ENCODE assay signal across 19 cellular contexts in genomic region chr5:78543292-78543691, GRCh38.
A peak's percentile ranks its signal among the peaks of the same experiment; 100 is the strongest.
DNase-seq lines count a peak whose midpoint lies in the region; ATAC-seq and TF ChIP-seq lines count a peak whose summit lies in the region.
"Had no signal": no experiment of that assay in that cellular context is flagged by ENCODE, and none has a peak within 500 bp of the region (broad histone marks: within the 10 kb centered on the region; RNA-seq: fewer than 3 reads in every experiment).

No MANE protein-coding gene starts in this region.

- H2AFZ ChIP-seq in mammary epithelial cell (ENCODE audit: low read depth, low read length) (no peak overlapping the region), neuronal stem cell (ENCODE audit: low read length) (no peak overlapping the region)

- no peak overlapping the region for H2BK15ac ChIP-seq in neuronal stem cell (ENCODE audit: low read length)

- TF ChIP-seq POLR2A in breast epithelium (IDR thresholded peaks at IDR 0.05) = no peak

- no peak for ATAC-seq in left lobe of liver
- ATAC-seq in stimulated activated naive CD8-positive, alpha-beta T cell treated with anti-CD3 and anti-CD28 coated beads, Interleukin-15, amount 100 ng/mL, for 72 hours = no peak
- ATAC-seq: PC-3 had no signal

- H3K9ac ChIP-seq in mammary epithelial cell (ENCODE audit: insufficient read depth, low read length) (no peak overlapping the region), endodermal cell (ENCODE audit: extremely low read depth, low read length, poor library complexity, severe bottlenecking) (no peak overlapping the region), neuronal stem cell (ENCODE audit: low read depth, low read length, poor library complexity) (no peak overlapping the region)

- H3K4me2 ChIP-seq in mammary epithelial cell (ENCODE audit: insufficient read depth, low read depth, low read length) = no peak overlapping the region
- no peak overlapping the region for H3K4me2 ChIP-seq in neuronal stem cell (ENCODE audit: insufficient read depth, low read length, poor library complexity, severe bottlenecking)

- no peaks in the 10 kb centered on the region for H3K27me3 Mint-ChIP-seq in endodermal cell (ENCODE audit: insufficient read depth)
- H3K27me3 Mint-ChIP-seq in stimulated activated naive CD8-positive, alpha-beta T cell treated with anti-CD3 and anti-CD28 coated beads, Interleukin-15, amount 100 ng/mL, for 72 hours = no peaks in the 10 kb centered on the region

- no peak overlapping the region for H4K8ac ChIP-seq in neuronal stem cell (ENCODE audit: low read depth, low read length)

- no peaks in the 10 kb centered on the region for H4K20me1 ChIP-seq in mammary epithelial cell (ENCODE audit: insufficient read depth, low read length)

- H2BK120ac ChIP-seq in neuronal stem cell (ENCODE audit: low read depth, low read length) = no peak overlapping the region

- peaks cover 33% of the 10 kb centered on the region for H3K79me2 ChIP-seq in mammary epithelial cell (ENCODE audit: insufficient read depth, low read length)

- no peaks in the 10 kb centered on the region for H3K9me3 ChIP-seq in breast epithelium
- H3K9me3 ChIP-seq in mammary epithelial cell (replicated peaks; ENCODE audit: insufficient read depth, low read length) = no peaks in the 10 kb centered on the region
- no peaks in the 10 kb centered on the region for H3K9me3 ChIP-seq in endodermal cell (ENCODE audit: control insufficient read depth, low read length)
- no peaks in the 10 kb centered on the region for H3K9me3 ChIP-seq in neuronal stem cell (replicated peaks in 1 of 2; ENCODE audit: control insufficient read depth in 2 of 2, insufficient read depth in 1 of 2, low read depth in 1 of 2, low read length in 2 of 2)

- TF ChIP-seq CTCF in breast epithelium (IDR thresholded peaks at IDR 0.05) (no peak), mammary epithelial cell (conservative IDR thresholded peaks at IDR 0.05 in 1 of 2, IDR thresholded peaks at IDR 0.05 in 1 of 2; ENCODE audit: extremely low read depth in 1 of 2, insufficient read depth in 1 of 2, low read depth in 1 of 2, low read length in 2 of 2) (no peak), endodermal cell (conservative IDR thresholded peaks at IDR 0.05) (no peak)

- peak overlapping the region; percentile 23 for H3K14ac ChIP-seq in neuronal stem cell (ENCODE audit: low read length)

- intact Hi-C loops in breast epithelium (cut with DNase I; ENCODE audit: low total_unique reads) = no loop called here
- intact Hi-C loops in mammary epithelial cell (cut with micrococcal nuclease) = no loop called here

- in situ Hi-C loops in mammary epithelial cell (cut with MboI; ENCODE audit: low sequenced_read_pairs in 2 of 2) = no loop called here

- no TSS peak for BruUV-seq in mammary epithelial cell (replicated peaks; lab: Mats Ljungman, UMichigan)

- no peaks in the 10 kb centered on the region for H3K79me1 ChIP-seq in neuronal stem cell (ENCODE audit: low read depth, low read length)

- H3K9me3 Mint-ChIP-seq in endodermal cell = no peaks in the 10 kb centered on the region
- no peaks in the 10 kb centered on the region for H3K9me3 Mint-ChIP-seq in stimulated activated naive CD8-positive, alpha-beta T cell treated with anti-CD3 and anti-CD28 coated beads, Interleukin-15, amount 100 ng/mL, for 72 hours
- H3K9me3 Mint-ChIP-seq: HFFc6 had no signal

- H3K4me1 Mint-ChIP-seq in endodermal cell = peaks cover 59% of the 10 kb centered on the region
- H3K4me1 Mint-ChIP-seq in stimulated activated naive CD8-positive, alpha-beta T cell treated with anti-CD3 and anti-CD28 coated beads, Interleukin-15, amount 100 ng/mL, for 72 hours = no peaks in the 10 kb centered on the region

- CTCF ChIA-PET in mammary epithelial cell (lab: Charles Lee; ENCODE audit: low non-redundant PET) = no interaction called here

- DNase-seq in breast epithelium (ENCODE audit: low spot score in 2 of 2) (no peak), mammary epithelial cell (no peak), endodermal cell (no peak), neuronal stem cell (ENCODE audit: low spot score) (no peak), ureter (ENCODE audit: low spot score) (peak; percentile 38), left lobe of liver (ENCODE audit: low spot score) (no peak), NCI-H146 treated with DMSO at 0.1 percent for 48 hours (lab: John Stamatoyannopoulos, UW; ENCODE audit: unreplicated experiment) (no peak)
- DNase-seq in stimulated activated naive CD8-positive, alpha-beta T cell treated with anti-CD3 and anti-CD28 coated beads, Interleukin-15, amount 100 ng/mL, for 72 hours = no peak
- DNase-seq: AML-193, DMS79, HFFc6, NCI-H1417 treated with DMSO at 0.1 percent for 48 hours, NCI-H2029, NCI-H345, NCI-H526, PC-3, RPMI8226 had no signal

- no peak overlapping the region for H3K4ac ChIP-seq in neuronal stem cell (ENCODE audit: low read length)

- H3K27ac ChIP-seq in breast epithelium (peak overlapping the region; percentile 64 to 87), mammary epithelial cell (ENCODE audit: insufficient read depth, low read depth, low read length) (no peak overlapping the region), endodermal cell (ENCODE audit: low read depth, low read length) (no peak overlapping the region), neuronal stem cell (replicated peaks; ENCODE audit: low read length) (no peak overlapping the region)
- H3K27ac ChIP-seq: 22Rv1, C4-2B had no signal

- H3K36me3 ChIP-seq in breast epithelium = no peaks in the 10 kb centered on the region
- no peaks in the 10 kb centered on the region for H3K36me3 ChIP-seq in mammary epithelial cell (ENCODE audit: insufficient read depth, low read length)
- H3K36me3 ChIP-seq in endodermal cell (ENCODE audit: control insufficient read depth, insufficient read depth, low read length) = peaks cover 33% of the 10 kb centered on the region
- no peaks in the 10 kb centered on the region for H3K36me3 ChIP-seq in neuronal stem cell (replicated peaks in 1 of 2; ENCODE audit: control insufficient read depth in 2 of 2, insufficient read depth in 2 of 2, low read length in 2 of 2)

- H2AK5ac ChIP-seq in neuronal stem cell (ENCODE audit: low read depth, low read length) = no peak overlapping the region

- H3K36me3 Mint-ChIP-seq in endodermal cell (ENCODE audit: low read depth) = peaks cover 49% of the 10 kb centered on the region

- H3K4me1 ChIP-seq in breast epithelium (peaks cover 6 to 17% of the 10 kb centered on the region in 2 donors), mammary epithelial cell (ENCODE audit: insufficient read depth, low read length) (peaks cover 26% of the 10 kb centered on the region), endodermal cell (ENCODE audit: control insufficient read depth, insufficient read depth, low read length) (peaks cover 9% of the 10 kb centered on the region), neuronal stem cell (ENCODE audit: control insufficient read depth in 2 of 2, insufficient read depth in 1 of 2, low read depth in 1 of 2, low read length in 2 of 2) (peaks cover 20 to 28% of the 10 kb centered on the region in 2 donors)

- dilution Hi-C loops in mammary epithelial cell (cut with HindIII; ENCODE audit: low sequenced_read_pairs) = no loop called here

- H3K18ac ChIP-seq in neuronal stem cell (ENCODE audit: low read length) = no peak overlapping the region

- H3K27me3 ChIP-seq in breast epithelium (no peaks in the 10 kb centered on the region), mammary epithelial cell (ENCODE audit: insufficient read depth, low read length) (no peaks in the 10 kb centered on the region), endodermal cell (ENCODE audit: control insufficient read depth, insufficient read depth, low read length, poor library complexity, severe bottlenecking) (no peaks in the 10 kb centered on the region), neuronal stem cell (ENCODE audit: control insufficient read depth in 3 of 3, insufficient read depth in 3 of 3, low read depth in 1 of 3, low read length in 3 of 3) (peaks cover 0 to 2% (median 0%) of the 10 kb centered on the region in 3 experiments)

- H3K23ac ChIP-seq in neuronal stem cell (ENCODE audit: low read depth, low read length, poor library complexity) = peak overlapping the region; percentile 12

- H3K27ac Mint-ChIP-seq in endodermal cell = peak overlapping the region; percentile 11
- no peak overlapping the region for H3K27ac Mint-ChIP-seq in stimulated activated naive CD8-positive, alpha-beta T cell treated with anti-CD3 and anti-CD28 coated beads, Interleukin-15, amount 100 ng/mL, for 72 hours
- H3K27ac Mint-ChIP-seq: HFFc6 had no signal

- WGBS in mammary epithelial cell (ENCODE audit: low coverage, missing lambda C conversion rate) = 67% methylated on average over 4 of the region's 4 CpGs
- 89 to 93% methylated on average over 4 of the region's 4 CpGs for WGBS in endodermal cell (ENCODE audit: insufficient coverage in 1 of 2, insufficient read length in 1 of 2), 2 experiments
- no CpG with 5 or more reads among the region's 4 CpGs for WGBS in neuronal stem cell (ENCODE audit: extremely low coverage in 2 of 2, insufficient read length in 2 of 2, insufficient replicate concordance in 1 of 2), 2 donors

- no peak overlapping the region for H3K4me3 Mint-ChIP-seq in endodermal cell
- no peak overlapping the region for H3K4me3 Mint-ChIP-seq in stimulated activated naive CD8-positive, alpha-beta T cell treated with anti-CD3 and anti-CD28 coated beads, Interleukin-15, amount 100 ng/mL, for 72 hours
- H3K4me3 Mint-ChIP-seq: HFFc6 had no signal

- no peak overlapping the region for H4K91ac ChIP-seq in neuronal stem cell (ENCODE audit: low read depth, low read length, poor library complexity)

- H2BK12ac ChIP-seq in neuronal stem cell (ENCODE audit: low read length) = no peak overlapping the region

- no peak overlapping the region for H2BK5ac ChIP-seq in neuronal stem cell (ENCODE audit: low read length)

- H3K4me3 ChIP-seq in breast epithelium (no peak overlapping the region), mammary epithelial cell (replicated peaks in 1 of 3; ENCODE audit: insufficient read depth in 1 of 3, low read depth in 2 of 3, low read length in 3 of 3) (no peak overlapping the region), endodermal cell (ENCODE audit: low read length) (no peak overlapping the region), neuronal stem cell (ENCODE audit: low read length in 2 of 2) (no peak overlapping the region)

Comparison
In these comparisons a context has a peak if more than half of its experiments do, and no peak if none do; other contexts are left out.
1. H3K27ac ChIP-seq: peak in breast epithelium (2 of 2); none in mammary epithelial cell (single experiment), endodermal cell (single experiment) and neuronal stem cell (single experiment).